In genomic region chr10:13271552-13272163, GRCh38 we compare ENCODE assay signal across 8 cellular contexts. TPM values are rescaled to one million over a fixed set of nuclear protein-coding genes. Genes with fewer than 3 reads are reported as not detected.
DNase-seq lines count a peak whose midpoint lies in the region; ATAC-seq, FAIRE-seq and TF ChIP-seq lines count a peak whose summit lies in the region.

No MANE protein-coding gene starts in this region.

- H3K27ac Mint-ChIP-seq in activated CD8-positive, alpha-beta T cell treated with anti-CD3 and anti-CD28 coated beads for 36 hours: peak overlapping the region; percentile 20

- H3K79me2 ChIP-seq in MM.1S (ENCODE audit: low read length): no peaks in the 10 kb centered on the region

- H3K9me3 Mint-ChIP-seq in activated CD8-positive, alpha-beta T cell treated with anti-CD3 and anti-CD28 coated beads for 36 hours: no peaks in the 10 kb centered on the region

- no peaks in the 10 kb centered on the region for H3K27me3 Mint-ChIP-seq in activated CD8-positive, alpha-beta T cell treated with anti-CD3 and anti-CD28 coated beads for 36 hours

- no peaks in the 10 kb centered on the region for H4K20me1 ChIP-seq in MM.1S (ENCODE audit: insufficient read depth, low read length)

- CTCF ChIA-PET in activated CD8-positive, alpha-beta T cell treated with anti-CD3 and anti-CD28 coated beads for 36 hours (lab: Charles Lee): interaction anchor here (0.6 to 2.1 kb wide), 7 partner anchors 8 to 170 kb away, joined by 3 to 11 read pairs (median 3); partner anchors contain the start of gene PHYH

- ATAC-seq in GM19043 (IDR thresholded peaks at IDR 0.05; ENCODE audit: low read depth, unreplicated experiment) (peak; percentile 66), GM18873 (IDR thresholded peaks at IDR 0.05; ENCODE audit: low FRiP score, unreplicated experiment) (no peak)
- ATAC-seq in activated CD8-positive, alpha-beta T cell treated with anti-CD3 and anti-CD28 coated beads for 36 hours: peak; percentile 82

- H3K4me3 ChIP-seq in MM.1S (ENCODE audit: low read length) (peak overlapping the region; percentile 38), epithelial cell of proximal tubule (ENCODE audit: low read depth, low read length) (peak overlapping the region; percentile 41), neuron (ENCODE audit: low read length) (no peak overlapping the region)

- FAIRE-seq in urothelium cell line (lab: Jason Lieb, UNC): no peak

- peak overlapping the region; percentile 62 for H3K9ac ChIP-seq in MM.1S (ENCODE audit: low read length)

- H3K4me1 ChIP-seq in MM.1S (ENCODE audit: low read length): peaks cover 30% of the 10 kb centered on the region
- H3K4me1 ChIP-seq in neuron (ENCODE audit: insufficient read depth, low read length): peaks cover 14% of the 10 kb centered on the region

- H3K4me1 Mint-ChIP-seq in activated CD8-positive, alpha-beta T cell treated with anti-CD3 and anti-CD28 coated beads for 36 hours (ENCODE audit: low read depth): peaks cover 8% of the 10 kb centered on the region

- DNase-seq in AML-193 (lab: John Stamatoyannopoulos, UW) (peak; percentile 5 to 9), MM.1S (peak; percentile 92), epithelial cell of proximal tubule (ENCODE audit: low read depth) (no peak), urothelium cell line (ENCODE audit: low spot score) (peak; percentile 23)
- DNase-seq in activated CD8-positive, alpha-beta T cell treated with anti-CD3 and anti-CD28 coated beads for 36 hours: peak; percentile 70

- no peaks in the 10 kb centered on the region for H3K9me2 ChIP-seq in MM.1S (replicated peaks; ENCODE audit: insufficient read depth, low read length)

- H3K4me3 Mint-ChIP-seq in activated CD8-positive, alpha-beta T cell treated with anti-CD3 and anti-CD28 coated beads for 36 hours: no peak overlapping the region

- H3K27me3 ChIP-seq in MM.1S (replicated peaks; ENCODE audit: insufficient read depth, low read length) (no peaks in the 10 kb centered on the region), neuron (ENCODE audit: insufficient read depth, low read length) (no peaks in the 10 kb centered on the region)

- peak overlapping the region; percentile 87 for H3K27ac ChIP-seq in MM.1S (ENCODE audit: low read length)

- H3F3A ChIP-seq in MM.1S (ENCODE audit: insufficient read depth, low read length): peaks cover 28% of the 10 kb centered on the region

- H3K36me3 Mint-ChIP-seq in activated CD8-positive, alpha-beta T cell treated with anti-CD3 and anti-CD28 coated beads for 36 hours (ENCODE audit: low read depth): no peaks in the 10 kb centered on the region

- H3K36me3 ChIP-seq in MM.1S (replicated peaks; ENCODE audit: insufficient read depth, low read length) (no peaks in the 10 kb centered on the region), neuron (ENCODE audit: insufficient read depth, low read length) (no peaks in the 10 kb centered on the region)

- intact Hi-C loops in activated CD8-positive, alpha-beta T cell treated with anti-CD3 and anti-CD28 coated beads for 36 hours (cut with micrococcal nuclease): no loop called here

- POLR2A ChIA-PET in activated CD8-positive, alpha-beta T cell treated with anti-CD3 and anti-CD28 coated beads for 36 hours (lab: Charles Lee): interaction anchor here (1.2 kb wide), 1 partner anchor 28 kb away, joined by 3 read pairs; the partner anchor contains the start of gene PHYH

- TF ChIP-seq CTCF in MM.1S (IDR thresholded peaks at IDR 0.05; ENCODE audit: low read length) (peak; percentile 81), epithelial cell of proximal tubule (conservative IDR thresholded peaks at IDR 0.05; ENCODE audit: low read depth, low read length) (peak; percentile 87)
- TF ChIP-seq CTCF in activated CD8-positive, alpha-beta T cell treated with anti-CD3 and anti-CD28 coated beads for 36 hours (IDR thresholded peaks at IDR 0.05): peak; percentile 38

- H2AFZ ChIP-seq in MM.1S (ENCODE audit: low read length) (peak overlapping the region; percentile 72), neuron (ENCODE audit: low read depth, low read length) (peak overlapping the region; percentile 13)

- H3K4me2 ChIP-seq in MM.1S (ENCODE audit: low read depth, low read length): peak overlapping the region; percentile 65

- H3K9me3 ChIP-seq in MM.1S (replicated peaks; ENCODE audit: insufficient read depth, low read length): no peaks in the 10 kb centered on the region
- no peaks in the 10 kb centered on the region for H3K9me3 ChIP-seq in neuron (ENCODE audit: low read length)

RNA-seq across cellular contexts. Expression of gene PHYH, which starts 28.2 kb away (rescaled TPM):
- total RNA-seq in activated CD8-positive, alpha-beta T cell treated with anti-CD3 and anti-CD28 coated beads for 36 hours: 10 to 100 TPM; 14.6 to 16.3 TPM
- total RNA-seq in epithelial cell of proximal tubule: 12.9 and 20.0 TPM in 2 replicates

RNA-seq across cellular contexts. Expression of gene UCMA, which starts 37.5 kb away (rescaled TPM):
- not detected for total RNA-seq in activated CD8-positive, alpha-beta T cell treated with anti-CD3 and anti-CD28 coated beads for 36 hours
- total RNA-seq in epithelial cell of proximal tubule: not detected in 2 replicates
